ENCODE assay signal across 5 cellular contexts in the genomic region with DNA sequence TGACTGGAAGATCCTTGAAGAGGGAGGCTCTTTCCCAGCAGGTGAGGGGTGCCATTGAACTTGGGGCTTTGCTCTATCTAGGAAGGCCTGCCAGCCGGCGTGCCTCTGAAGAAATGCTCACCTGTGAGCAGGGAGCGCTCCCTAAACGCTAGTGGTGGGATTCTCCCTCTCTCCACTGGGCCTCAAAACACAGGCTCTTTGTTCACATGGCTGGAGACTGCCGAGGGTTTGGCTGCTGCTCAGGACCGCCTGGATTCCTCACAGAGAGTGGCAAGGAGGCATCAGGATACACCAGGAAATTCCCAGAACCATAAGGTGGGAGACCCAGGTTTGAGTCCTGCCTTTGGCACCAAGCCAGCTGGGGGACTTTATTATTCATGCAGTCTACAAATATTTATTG.
"Had no signal": no experiment of that assay in that cellular context is flagged by ENCODE, and none has a peak within 500 bp of the region (broad histone marks: within the 10 kb centered on the region; RNA-seq: fewer than 3 reads in every experiment).

No MANE protein-coding gene starts in this region.

- H3K4me3 Mint-ChIP-seq: GM23338, H9, HFFc6 had no signal

- H3K9me3 Mint-ChIP-seq: GM23338 had no signal

- H3K4me2 ChIP-seq: GM23338 had no signal

- H2AFZ ChIP-seq: GM23338 had no signal

- DNase-seq: H9, HCEC 1CT, HFFc6, KG1 had no signal

- H3K4me3 ChIP-seq: GM23338 had no signal

- H3K27ac Mint-ChIP-seq: GM23338, H9, HFFc6 had no signal

- ATAC-seq: GM23338 had no signal

- H3K4me1 Mint-ChIP-seq: GM23338 had no signal
